Comparison of ENCODE assay signal across 19 cellular contexts in genomic region chr10:113294868-113295267, GRCh38.
DNase-seq lines count a peak whose midpoint lies in the region; ATAC-seq, FAIRE-seq and TF ChIP-seq lines count a peak whose summit lies in the region.
"Had no signal": no experiment of that assay in that cellular context is flagged by ENCODE, and none has a peak within 500 bp of the region (broad histone marks: within the 10 kb centered on the region; RNA-seq: fewer than 3 reads in every experiment).

No MANE protein-coding gene starts in this region.

- H3K9me3 ChIP-seq in K562 (replicated peaks; ENCODE audit: control insufficient read depth, insufficient read depth, low read depth, low read length) (no peaks in the 10 kb centered on the region), A673 (ENCODE audit: low read depth, low read length, poor library complexity, severe bottlenecking) (no peaks in the 10 kb centered on the region)
- H3K9me3 ChIP-seq in naive thymus-derived CD4-positive, alpha-beta T cell (ENCODE audit: control insufficient read depth in 2 of 3, low read length in 3 of 3), result no peaks in the 10 kb centered on the region
- H3K9me3 ChIP-seq: A549, Caco-2 had no signal

- no peaks in the 10 kb centered on the region for H3K36me3 ChIP-seq in K562 (ENCODE audit: control insufficient read depth, insufficient read depth, low read length)
- no peaks in the 10 kb centered on the region for H3K36me3 ChIP-seq in A673 (ENCODE audit: insufficient read depth, low read length, poor library complexity, severe bottlenecking)
- no peaks in the 10 kb centered on the region for H3K36me3 ChIP-seq in naive thymus-derived CD4-positive, alpha-beta T cell (ENCODE audit: control insufficient read depth in 2 of 3, insufficient read depth in 3 of 3, low read length in 3 of 3)

- H3K4me3 ChIP-seq in K562 (no peak overlapping the region), A673 (ENCODE audit: low read depth, low read length, poor library complexity, severe bottlenecking) (no peak overlapping the region)
- no peak overlapping the region for H3K4me3 ChIP-seq in naive thymus-derived CD4-positive, alpha-beta T cell (ENCODE audit: low read length)
- H3K4me3 ChIP-seq: A549, GM23338 had no signal

- peaks cover 0 to 5% (median 0%) of the 10 kb centered on the region in 7 donors for H3K4me1 Mint-ChIP-seq in naive thymus-derived CD4-positive, alpha-beta T cell

- TF ChIP-seq CTCF in K562 (IDR thresholded peaks at IDR 0.05 in 2 of 3, conservative IDR thresholded peaks at IDR 0.05 in 1 of 3; ENCODE audit: insufficient read depth in 2 of 3, low read depth in 1 of 3, low read length in 3 of 3) (no peak), A673 (conservative IDR thresholded peaks at IDR 0.05; ENCODE audit: low read depth, low read length) (no peak)

- no peaks in the 10 kb centered on the region for H4K20me1 ChIP-seq in K562 (replicated peaks; ENCODE audit: control insufficient read depth, insufficient read depth, low read length)

- TF ChIP-seq EP300 in K562 (IDR thresholded peaks at IDR 0.05; ENCODE audit: low read length), result no peak

- H3K9ac ChIP-seq in K562 (ENCODE audit: insufficient read depth in 1 of 2, low read depth in 2 of 2, low read length in 2 of 2), result no peak overlapping the region

- no peak for FAIRE-seq in K562 (lab: Jason Lieb, UNC)
- FAIRE-seq: A549, G401.6, GM12892, GM19239 had no signal

- H3K27me3 ChIP-seq in K562 (ENCODE audit: control insufficient read depth in 2 of 2, insufficient read depth in 2 of 2, low read length in 2 of 2) (peaks cover 0 to 19% of the 10 kb centered on the region in 2 experiments; a peak in 2 of 5 replicates), A673 (replicated peaks; ENCODE audit: insufficient read depth, low read depth, low read length, poor library complexity) (no peaks in the 10 kb centered on the region)
- peaks cover 0 to 2% of the 10 kb centered on the region in 2 donors for H3K27me3 ChIP-seq in naive thymus-derived CD4-positive, alpha-beta T cell (ENCODE audit: control insufficient read depth in 2 of 2, insufficient read depth in 2 of 2, low read length in 2 of 2)

- DNase-seq in K562 (ENCODE audit: extremely low read depth in 1 of 4, low spot score in 3 of 4) (no peak), globus pallidus (ENCODE audit: low spot score) (peak; percentile 37), midbrain (lab: John Stamatoyannopoulos, UW) (peak; percentile 75), pons (ENCODE audit: low spot score) (peak; percentile 32), A673 (ENCODE audit: low spot score) (no peak)
- no peak for DNase-seq in naive thymus-derived CD4-positive, alpha-beta T cell
- DNase-seq: 8988T; Caco-2; CD8-positive, alpha-beta T cell; DMS153; DND-41; H9 had no signal

- POLR2A ChIA-PET in K562 (lab: Yijun Ruan, JAX), result no interaction called here
- POLR2A ChIA-PET in A673 (lab: Charles Lee; ENCODE audit: low non-redundant PET), result no interaction called here
- POLR2A ChIA-PET in naive thymus-derived CD4-positive, alpha-beta T cell (lab: Charles Lee), result no interaction called here

- H3K9me1 ChIP-seq in K562 (ENCODE audit: control insufficient read depth, insufficient read depth, low read length), result no peaks in the 10 kb centered on the region

- no TSS peak for BruUV-seq in K562 (replicated peaks; lab: Mats Ljungman, UMichigan)
- no TSS peak for BruUV-seq in A673 (replicated peaks; lab: Mats Ljungman, UMichigan)

- intact Hi-C loops in K562 (cut with micrococcal nuclease) (no loop called here), A673 (cut with micrococcal nuclease; ENCODE audit: unreplicated experiment) (no loop called here)
- intact Hi-C loops in naive thymus-derived CD4-positive, alpha-beta T cell (cut with micrococcal nuclease), result no loop called here

- H2AFZ ChIP-seq in K562 (ENCODE audit: low read depth, low read length), result no peak overlapping the region
- H2AFZ ChIP-seq: GM23338 had no signal

- no peak overlapping the region for H3K27ac Mint-ChIP-seq in naive thymus-derived CD4-positive, alpha-beta T cell
- H3K27ac Mint-ChIP-seq: CD8-positive, alpha-beta T cell; GM23338 had no signal

- H3K4me3 Mint-ChIP-seq in naive thymus-derived CD4-positive, alpha-beta T cell, result no peak overlapping the region
- H3K4me3 Mint-ChIP-seq: CD8-positive, alpha-beta T cell; GM23338; H9 had no signal

- no peaks in the 10 kb centered on the region for H3K9me3 Mint-ChIP-seq in naive thymus-derived CD4-positive, alpha-beta T cell
- H3K9me3 Mint-ChIP-seq: CD8-positive, alpha-beta T cell; GM23338; H9 had no signal

- H3K36me3 Mint-ChIP-seq in naive thymus-derived CD4-positive, alpha-beta T cell, result no peaks in the 10 kb centered on the region
- H3K36me3 Mint-ChIP-seq: CD8-positive, alpha-beta T cell had no signal

- CTCF ChIA-PET in K562 (lab: Yijun Ruan, JAX; ENCODE audit: low intra/inter-chr PET ratio) (interaction anchor here (0.7 kb wide), 1 partner anchor 11 kb away, joined by 3 read pairs; no protein-coding TSS in a partner anchor), A673 (lab: Charles Lee) (no interaction called here)
- CTCF ChIA-PET in naive thymus-derived CD4-positive, alpha-beta T cell (lab: Charles Lee), result no interaction called here

- 6% methylated on average over 3 of the region's 3 CpGs for WGBS in K562 (ENCODE audit: insufficient coverage, low coverage, missing lambda C conversion rate)

- in situ Hi-C loops in K562 (cut with MboI), result no loop called here

- no peaks in the 10 kb centered on the region for H3K79me2 ChIP-seq in K562 (ENCODE audit: control insufficient read depth, insufficient read depth, low read length)

- TF ChIP-seq RAD21 in K562 (CRISPR knock-in tag; conservative IDR thresholded peaks at IDR 0.05 in 1 of 2, IDR thresholded peaks at IDR 0.05 in 1 of 2), result no peak

- no peaks in the 10 kb centered on the region for H3K4me1 ChIP-seq in K562 (replicated peaks in 1 of 2; ENCODE audit: control insufficient read depth in 2 of 2, insufficient read depth in 2 of 2, low read length in 2 of 2)
- H3K4me1 ChIP-seq in A673 (ENCODE audit: insufficient read depth, low read length, poor library complexity, severe bottlenecking), result no peaks in the 10 kb centered on the region
- H3K4me1 ChIP-seq in naive thymus-derived CD4-positive, alpha-beta T cell (ENCODE audit: control insufficient read depth in 2 of 2, insufficient read depth in 2 of 2, low read length in 2 of 2), result no peaks in the 10 kb centered on the region

- peaks cover 4 to 36% (median 14%) of the 10 kb centered on the region in 5 donors for H3K27me3 Mint-ChIP-seq in naive thymus-derived CD4-positive, alpha-beta T cell

- H3K27ac ChIP-seq in K562 (ENCODE audit: extremely low read depth, low read depth, low read length) (no peak overlapping the region), A673 (ENCODE audit: low read depth, low read length, poor library complexity, severe bottlenecking) (no peak overlapping the region)
- H3K27ac ChIP-seq in naive thymus-derived CD4-positive, alpha-beta T cell (ENCODE audit: low read depth, low read length), result no peak overlapping the region
- H3K27ac ChIP-seq: A549 had no signal

- H3K4me2 ChIP-seq in K562 (ENCODE audit: insufficient read depth, low read length), result no peak overlapping the region
- H3K4me2 ChIP-seq: A549, GM23338 had no signal

- no peak for TF ChIP-seq POLR2A in K562 (conservative IDR thresholded peaks at IDR 0.05)

- ATAC-seq in K562 (no peak), GM21529 (IDR thresholded peaks at IDR 0.05; ENCODE audit: unreplicated experiment) (no peak)
- no peak for ATAC-seq in naive thymus-derived CD4-positive, alpha-beta T cell
- ATAC-seq: A549; CD8-positive, alpha-beta T cell; GM23338; HCT116 had no signal

TF ChIP-seq in K562, 482 proteins besides CTCF, POLR2A, EP300 and RAD21:
- no peak for TF ChIP-seq HLTF (IDR thresholded peaks at IDR 0.05)
- no peak for TF ChIP-seq NFIX (CRISPR knock-in tag; IDR thresholded peaks at IDR 0.05; ENCODE audit: low read depth)
- peak; percentile 62 for TF ChIP-seq TFE3 (CRISPR knock-in tag; IDR thresholded peaks at IDR 0.05)
TF ChIP-seq in K562: peak in this region for 1.

Comparison
In these comparisons a context has a peak if more than half of its experiments do, and no peak if none do; other contexts are left out.
1. DNase-seq: peak in globus pallidus (single experiment), midbrain (single experiment) and pons (single experiment); none in K562 (0 of 4), A673 (single experiment) and naive thymus-derived CD4-positive, alpha-beta T cell (0 of 9).